Comparison of ENCODE assay signal across 12 cellular contexts in the genomic region with DNA sequence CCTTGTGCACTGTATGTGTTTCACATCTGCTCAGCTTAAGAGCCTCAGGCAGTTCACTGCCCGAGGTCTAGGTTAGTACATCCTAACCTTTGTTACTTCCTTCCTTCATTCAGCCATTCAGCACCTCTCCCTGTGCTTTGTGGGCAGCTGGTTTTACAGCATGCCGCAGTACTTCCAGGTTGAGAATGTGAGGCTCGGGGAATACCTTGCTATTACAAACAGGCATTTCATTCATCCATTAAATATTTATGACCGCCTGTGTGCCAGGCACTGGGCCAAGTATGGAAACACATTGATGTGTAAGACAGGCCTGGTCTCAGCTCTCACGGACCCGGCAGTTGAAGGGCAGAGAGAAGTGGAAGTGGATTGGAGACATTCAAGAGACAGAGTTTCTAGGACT.
DNase-seq lines count a peak whose midpoint lies in the region; ATAC-seq and TF ChIP-seq lines count a peak whose summit lies in the region.
"Had no signal": no experiment of that assay in that cellular context is flagged by ENCODE, and none has a peak within 500 bp of the region (broad histone marks: within the 10 kb centered on the region; RNA-seq: fewer than 3 reads in every experiment).

No MANE protein-coding gene starts in this region.

- TF ChIP-seq POLR2A in uterus (IDR thresholded peaks at IDR 0.05), result no peak

- POLR2A ChIA-PET in activated CD8-positive, alpha-beta T cell treated with anti-CD3 and anti-CD28 coated beads for 36 hours (lab: Charles Lee), result interaction anchor here (0.8 kb wide), 1 partner anchor 260 kb away, joined by 3 read pairs; no protein-coding TSS in a partner anchor

- no peak overlapping the region for H3K27ac ChIP-seq in uterus

- DNase-seq in stimulated activated naive CD8-positive, alpha-beta T cell treated with anti-CD3 and anti-CD28 coated beads, Interleukin-15, Interleukin-2, amounts not matched to agents 100 U/mL and 50 U/mL, for 24 hours, result no peak
- no peak for DNase-seq in activated CD8-positive, alpha-beta T cell treated with anti-CD3 and anti-CD28 coated beads for 36 hours
- DNase-seq in fibroblast of villous mesenchyme (ENCODE audit: low read depth), result peak; percentile 11
- no peak for DNase-seq in uterus
- no peak for DNase-seq in central memory CD4-positive, alpha-beta T cell
- DNase-seq in sciatic nerve (ENCODE audit: low spot score), result no peak
- DNase-seq: GOT3, immature natural killer cell, NCI-H510A treated with DMSO at 0.1 percent for 48 hours had no signal

- peak overlapping the region; percentile 17 for H3K27ac Mint-ChIP-seq in stimulated activated naive CD8-positive, alpha-beta T cell treated with anti-CD3 and anti-CD28 coated beads, Interleukin-15, Interleukin-2, amounts not matched to agents 100 ng/mL and 50 ng/mL, for 24 hours
- H3K27ac Mint-ChIP-seq in activated CD8-positive, alpha-beta T cell treated with anti-CD3 and anti-CD28 coated beads for 36 hours, result peak overlapping the region; percentile 32

- CTCF ChIA-PET in activated CD8-positive, alpha-beta T cell treated with anti-CD3 and anti-CD28 coated beads for 36 hours (lab: Charles Lee), result interaction anchor here (0.9 to 6.8 kb wide), 4 partner anchors 10 to 132 kb away, joined by 3 to 43 read pairs (median 18); no protein-coding TSS in a partner anchor

- no peaks in the 10 kb centered on the region for H3K27me3 ChIP-seq in uterus

- peaks cover 67% of the 10 kb centered on the region for H3K36me3 Mint-ChIP-seq in stimulated activated naive CD8-positive, alpha-beta T cell treated with anti-CD3 and anti-CD28 coated beads, Interleukin-15, Interleukin-2, amounts not matched to agents 100 ng/mL and 50 ng/mL, for 24 hours (ENCODE audit: low read depth)
- peaks cover 32% of the 10 kb centered on the region for H3K36me3 Mint-ChIP-seq in activated CD8-positive, alpha-beta T cell treated with anti-CD3 and anti-CD28 coated beads for 36 hours (ENCODE audit: low read depth)

- intact Hi-C loops in activated CD8-positive, alpha-beta T cell treated with anti-CD3 and anti-CD28 coated beads for 36 hours (cut with micrococcal nuclease), result loop anchor here (5.0 to 10.0 kb wide), 2 partner anchors 33 to 135 kb away; no protein-coding TSS in a partner anchor
- intact Hi-C loops in uterus (cut with DNase I; ENCODE audit: low total_unique reads), result loop anchor here (10.0 kb wide), 1 partner anchor 135 kb away; no protein-coding TSS in a partner anchor
- intact Hi-C loops in sciatic nerve (cut with DNase I), result no loop called here

- peaks cover 68% of the 10 kb centered on the region for H3K4me1 Mint-ChIP-seq in stimulated activated naive CD8-positive, alpha-beta T cell treated with anti-CD3 and anti-CD28 coated beads, Interleukin-15, Interleukin-2, amounts not matched to agents 100 ng/mL and 50 ng/mL, for 24 hours (ENCODE audit: low read depth)
- peaks cover 60% of the 10 kb centered on the region for H3K4me1 Mint-ChIP-seq in activated CD8-positive, alpha-beta T cell treated with anti-CD3 and anti-CD28 coated beads for 36 hours (ENCODE audit: low read depth)

- H3K4me3 Mint-ChIP-seq in stimulated activated naive CD8-positive, alpha-beta T cell treated with anti-CD3 and anti-CD28 coated beads, Interleukin-15, Interleukin-2, amounts not matched to agents 100 ng/mL and 50 ng/mL, for 24 hours, result no peak overlapping the region
- no peak overlapping the region for H3K4me3 Mint-ChIP-seq in activated CD8-positive, alpha-beta T cell treated with anti-CD3 and anti-CD28 coated beads for 36 hours
- H3K4me3 Mint-ChIP-seq: immature natural killer cell had no signal

- H3K4me3 ChIP-seq in fibroblast of villous mesenchyme (ENCODE audit: low read depth, low read length), result no peak overlapping the region
- no peak overlapping the region for H3K4me3 ChIP-seq in uterus
- H3K4me3 ChIP-seq: K562 had no signal

- H3K4me1 ChIP-seq in uterus, result no peaks in the 10 kb centered on the region

- no peaks in the 10 kb centered on the region for H3K9me3 ChIP-seq in uterus

- H3K27me3 Mint-ChIP-seq in stimulated activated naive CD8-positive, alpha-beta T cell treated with anti-CD3 and anti-CD28 coated beads, Interleukin-15, Interleukin-2, amounts not matched to agents 100 ng/mL and 50 ng/mL, for 24 hours, result no peaks in the 10 kb centered on the region
- no peaks in the 10 kb centered on the region for H3K27me3 Mint-ChIP-seq in activated CD8-positive, alpha-beta T cell treated with anti-CD3 and anti-CD28 coated beads for 36 hours

- TF ChIP-seq CTCF in activated CD8-positive, alpha-beta T cell treated with anti-CD3 and anti-CD28 coated beads for 36 hours (IDR thresholded peaks at IDR 0.05), result no peak
- no peak for TF ChIP-seq CTCF in fibroblast of villous mesenchyme (IDR thresholded peaks at IDR 0.05; ENCODE audit: insufficient read depth, low read depth, low read length)
- no peak for TF ChIP-seq CTCF in uterus (IDR thresholded peaks at IDR 0.05)

- no peaks in the 10 kb centered on the region for H3K36me3 ChIP-seq in uterus

- ATAC-seq in stimulated activated naive CD8-positive, alpha-beta T cell treated with anti-CD3 and anti-CD28 coated beads, Interleukin-15, Interleukin-2, amounts not matched to agents 100 U/mL and 50 U/mL, for 24 hours, result no peak
- ATAC-seq in activated CD8-positive, alpha-beta T cell treated with anti-CD3 and anti-CD28 coated beads for 36 hours, result no peak
- ATAC-seq in GM21717 (IDR thresholded peaks at IDR 0.05; ENCODE audit: unreplicated experiment), result no peak
- no peak for ATAC-seq in sciatic nerve
- ATAC-seq: K562 had no signal

- no peaks in the 10 kb centered on the region for H3K9me3 Mint-ChIP-seq in stimulated activated naive CD8-positive, alpha-beta T cell treated with anti-CD3 and anti-CD28 coated beads, Interleukin-15, Interleukin-2, amounts not matched to agents 100 ng/mL and 50 ng/mL, for 24 hours
- H3K9me3 Mint-ChIP-seq in activated CD8-positive, alpha-beta T cell treated with anti-CD3 and anti-CD28 coated beads for 36 hours, result no peaks in the 10 kb centered on the region
- H3K9me3 Mint-ChIP-seq: immature natural killer cell had no signal
